In genomic region chr1:173770330-173770729, GRCh38 we compare ENCODE assay signal across 7 cellular contexts. TPM values are rescaled to one million over a fixed set of nuclear protein-coding genes. Genes with fewer than 3 reads are reported as not detected.
A peak's percentile ranks its signal among the peaks of the same experiment; 100 is the strongest.
DNase-seq lines count a peak whose midpoint lies in the region; ATAC-seq and TF ChIP-seq lines count a peak whose summit lies in the region.
"Not testable (repeated sequence)": the region's sequence is repeated elsewhere in the genome, so short reads cannot be mapped to it uniquely, and the experiment has no call there.

No MANE protein-coding gene starts in this region.

- not testable (repeated sequence) for H3K9me3 Mint-ChIP-seq in CD4-positive, alpha-beta T cell; T-cell; activated T-cell treated with anti-CD3 and anti-CD28 coated beads, Interleukin-2, amount 50 U/mL, for 72 hours; activated naive CD4-positive, alpha-beta T cell treated with anti-CD3 and anti-CD28 coated beads, Interleukin-2, amount 10 ng/mL, durations not matched to agents 7 days and 5 days; memory B cell

- H3K9me3 ChIP-seq in CD4-positive, alpha-beta T cell (ENCODE audit: control insufficient read depth, low read length), result not testable (repeated sequence)

- POLR2A ChIA-PET in CD4-positive, alpha-beta T cell (lab: Charles Lee), result not testable (repeated sequence)
- POLR2A ChIA-PET in T-cell (lab: Charles Lee), result interaction anchor here (0.6 kb wide), 2 partner anchors 95 to 99 kb away, joined by 3 to 4 read pairs; no protein-coding TSS in a partner anchor

- intact Hi-C loops in CD4-positive, alpha-beta T cell (cut with DNase I, micrococcal nuclease), result not testable (repeated sequence)

- not testable (repeated sequence) for H3K4me3 Mint-ChIP-seq in CD4-positive, alpha-beta T cell; T-cell; activated naive CD4-positive, alpha-beta T cell treated with anti-CD3 and anti-CD28 coated beads, Interleukin-2, amount 10 ng/mL, durations not matched to agents 7 days and 5 days; memory B cell
- H3K4me3 Mint-ChIP-seq in activated T-cell treated with anti-CD3 and anti-CD28 coated beads, Interleukin-2, amount 50 U/mL, for 72 hours, result peak overlapping the region in 1 of 2 donors; percentile 79

- peak overlapping the region; percentile 43 for H3K27ac Mint-ChIP-seq in CD4-positive, alpha-beta T cell
- H3K27ac Mint-ChIP-seq in T-cell (peak overlapping the region; percentile 72 to 92), memory B cell (peak overlapping the region; percentile 3)
- H3K27ac Mint-ChIP-seq in activated T-cell treated with anti-CD3 and anti-CD28 coated beads, Interleukin-2, amount 50 U/mL, for 72 hours, result peak overlapping the region; percentile 94
- peak overlapping the region; percentile 71 for H3K27ac Mint-ChIP-seq in activated naive CD4-positive, alpha-beta T cell treated with anti-CD3 and anti-CD28 coated beads, Interleukin-2, amount 10 ng/mL, durations not matched to agents 7 days and 5 days

- not testable (repeated sequence) for DNase-seq in CD4-positive, alpha-beta T cell; T-cell; activated naive CD4-positive, alpha-beta T cell treated with anti-CD3 and anti-CD28 coated beads, Interleukin-2, amount 10 ng/mL, durations not matched to agents 7 days and 5 days; memory B cell (ENCODE audit: low spot score in 2 of 2)
- peak; percentile 31 to 40 for DNase-seq in activated CD4-positive, alpha-beta T cell treated with anti-CD3 and anti-CD28 coated beads, Interleukin-2, amount 50 U/mL, for 48 hours
- DNase-seq in activated T-cell treated with anti-CD3 and anti-CD28 coated beads, Interleukin-2, amount 50 U/mL, for 72 hours, result peak in 1 of 2 donors; percentile 5
- peak; percentile 36 for DNase-seq in stimulated activated CD8-positive, alpha-beta memory T cell treated with anti-CD3 and anti-CD28 coated beads, Interleukin-4, amount 100 ng/mL, for 48 hours

- not testable (repeated sequence) for H3K27ac ChIP-seq in CD4-positive, alpha-beta T cell (ENCODE audit: low read depth, low read length)

- not testable (repeated sequence) for TF ChIP-seq CTCF in CD4-positive, alpha-beta T cell (IDR thresholded peaks at IDR 0.05)

- H3K27me3 ChIP-seq in CD4-positive, alpha-beta T cell (ENCODE audit: control insufficient read depth, insufficient read depth, low read length), result not testable (repeated sequence)

- H3K27me3 Mint-ChIP-seq in CD4-positive, alpha-beta T cell; T-cell; activated T-cell treated with anti-CD3 and anti-CD28 coated beads, Interleukin-2, amount 50 U/mL, for 72 hours (ENCODE audit: low read depth); activated naive CD4-positive, alpha-beta T cell treated with anti-CD3 and anti-CD28 coated beads, Interleukin-2, amount 10 ng/mL, durations not matched to agents 7 days and 5 days; memory B cell: not testable (repeated sequence)

- CTCF ChIA-PET in CD4-positive, alpha-beta T cell (lab: Charles Lee), result interaction anchor here (1.0 kb wide), 1 partner anchor 294 kb away, joined by 4 read pairs; the partner anchor contains the start of gene PRDX6
- CTCF ChIA-PET in T-cell (lab: Charles Lee), result interaction anchor here in 1 of 2 donors (0.7 kb wide), 1 partner anchor 292 kb away, joined by 7 read pairs; no protein-coding TSS in a partner anchor
- CTCF ChIA-PET in activated naive CD4-positive, alpha-beta T cell treated with anti-CD3 and anti-CD28 coated beads, Interleukin-2, amount 10 ng/mL, durations not matched to agents 7 days and 5 days (lab: Charles Lee), result not testable (repeated sequence)

- H3K36me3 Mint-ChIP-seq in CD4-positive, alpha-beta T cell (ENCODE audit: low read depth), result peaks cover 78% of the 10 kb centered on the region
- peaks cover 27% of the 10 kb centered on the region for H3K36me3 Mint-ChIP-seq in T-cell
- H3K36me3 Mint-ChIP-seq in activated T-cell treated with anti-CD3 and anti-CD28 coated beads, Interleukin-2, amount 50 U/mL, for 72 hours (ENCODE audit: insufficient read depth in 2 of 2), result not testable (repeated sequence)
- H3K36me3 Mint-ChIP-seq in activated naive CD4-positive, alpha-beta T cell treated with anti-CD3 and anti-CD28 coated beads, Interleukin-2, amount 10 ng/mL, durations not matched to agents 7 days and 5 days, result peaks cover 30% of the 10 kb centered on the region
- H3K36me3 Mint-ChIP-seq in memory B cell, result peaks cover 21% of the 10 kb centered on the region

- peaks cover 19% of the 10 kb centered on the region for H3K4me1 Mint-ChIP-seq in CD4-positive, alpha-beta T cell (ENCODE audit: low read depth)
- peaks cover 5 to 23% (median 14%) of the 10 kb centered on the region in 3 donors for H3K4me1 Mint-ChIP-seq in T-cell
- peaks cover 17% of the 10 kb centered on the region for H3K4me1 Mint-ChIP-seq in activated T-cell treated with anti-CD3 and anti-CD28 coated beads, Interleukin-2, amount 50 U/mL, for 72 hours (ENCODE audit: low read depth)
- not testable (repeated sequence) for H3K4me1 Mint-ChIP-seq in activated naive CD4-positive, alpha-beta T cell treated with anti-CD3 and anti-CD28 coated beads, Interleukin-2, amount 10 ng/mL, durations not matched to agents 7 days and 5 days; memory B cell

- ATAC-seq in CD4-positive, alpha-beta T cell (ENCODE audit: poor library complexity); T-cell (replicated peaks in 1 of 4); activated T-cell treated with anti-CD3 and anti-CD28 coated beads, Interleukin-2, amount 50 U/mL, for 72 hours (replicated peaks in 1 of 2); memory B cell (ENCODE audit: low read depth): not testable (repeated sequence)

RNA-seq across cellular contexts. Expression of gene DARS2, which starts 54.1 kb away (rescaled TPM):
- 1 to 10 TPM; 1.7 TPM for total RNA-seq in CD4-positive, alpha-beta T cell
- total RNA-seq in T-cell, result 10 to 100 TPM in 3 of 5 donors, 1 to 10 TPM in 2; 4.9 to 14.1 (median 13.6) TPM
- total RNA-seq in activated T-cell treated with anti-CD3 and anti-CD28 coated beads, Interleukin-2, amount 50 U/mL, for 72 hours, result 10 to 100 TPM; 16.3 to 22.2 TPM

RNA-seq across cellular contexts. Expression of gene CENPL, which starts 54.4 kb away (rescaled TPM):
- 1 to 10 TPM; 3.8 to 4.7 TPM for total RNA-seq in CD4-positive, alpha-beta T cell
- 10 to 100 TPM in 3 of 5 donors, 1 to 10 TPM in 2; 8.1 to 12.7 (median 10.3) TPM for total RNA-seq in T-cell
- total RNA-seq in activated T-cell treated with anti-CD3 and anti-CD28 coated beads, Interleukin-2, amount 50 U/mL, for 72 hours, result 10 to 100 TPM; 36.2 to 38.3 TPM

RNA-seq across cellular contexts. Expression of gene KLHL20, which starts 55.5 kb away (rescaled TPM):
- total RNA-seq in CD4-positive, alpha-beta T cell, result 10 to 100 TPM; 29.4 to 30.4 TPM
- total RNA-seq in T-cell, result 10 to 100 TPM; 28.7 to 34.5 (median 31.2) TPM
- total RNA-seq in activated T-cell treated with anti-CD3 and anti-CD28 coated beads, Interleukin-2, amount 50 U/mL, for 72 hours, result 10 to 100 TPM; 19.7 to 22.1 TPM

Comparison
In these comparisons a context has a peak if more than half of its experiments do, and no peak if none do; other contexts are left out.
1. H3K27ac Mint-ChIP-seq: peak in every context shown above with its lines; median percentile 94 in activated T-cell treated with anti-CD3 and anti-CD28 coated beads, Interleukin-2, amount 50 U/mL, for 72 hours; 82 in T-cell; 71 in activated naive CD4-positive, alpha-beta T cell treated with anti-CD3 and anti-CD28 coated beads, Interleukin-2, amount 10 ng/mL, durations not matched to agents 7 days and 5 days; 43 in CD4-positive, alpha-beta T cell; 3 in memory B cell.